Comparison of ENCODE assay signal across 8 cellular contexts in the genomic region with DNA sequence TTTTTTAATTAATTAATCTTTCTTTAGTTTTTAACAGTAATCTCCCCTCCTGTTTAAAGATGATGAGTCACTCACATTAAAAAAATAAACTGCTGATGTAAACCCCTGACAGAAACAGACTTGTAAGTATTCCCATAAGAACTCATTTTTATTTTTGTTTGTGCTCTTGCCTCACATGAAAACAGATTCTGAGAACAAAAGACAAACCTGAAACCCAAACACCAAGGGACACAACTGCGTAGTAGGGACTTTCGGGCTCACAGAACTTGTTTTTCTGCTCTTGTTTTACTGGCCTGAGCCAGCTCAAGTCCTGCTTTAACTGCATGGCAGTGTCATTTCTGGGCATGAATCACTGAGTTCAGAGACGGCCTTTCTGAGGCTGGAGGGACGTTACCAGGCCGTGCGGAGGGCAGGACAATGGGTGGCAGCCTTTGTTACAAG.
DNase-seq lines count a peak whose midpoint lies in the region; ATAC-seq and TF ChIP-seq lines count a peak whose summit lies in the region.

No MANE protein-coding gene starts in this region.

- H3K4me3 ChIP-seq in osteoblast (ENCODE audit: insufficient read depth, low read length) = peak overlapping the region; percentile 41

- TF ChIP-seq CTCF in osteoblast (IDR thresholded peaks at IDR 0.05; ENCODE audit: extremely low read depth, low read depth, low read length) = no peak

- H3K27ac Mint-ChIP-seq in activated naive CD4-positive, alpha-beta T cell treated with anti-CD3 and anti-CD28 coated beads, Interleukin-2, amount 50 U/mL, for 24 hours = peak overlapping the region; percentile 94

- no peaks in the 10 kb centered on the region for H3K9me3 ChIP-seq in osteoblast (ENCODE audit: low read depth, low read length)

- peak overlapping the region; percentile 75 for H3K4me2 ChIP-seq in osteoblast (ENCODE audit: insufficient read depth, low read length)

- peaks cover 42% of the 10 kb centered on the region for H3K4me1 ChIP-seq in osteoblast (ENCODE audit: insufficient read depth, low read length)

- peak; percentile 68 for DNase-seq in activated effector memory CD4-positive, alpha-beta T cell treated with anti-CD3 and anti-CD28 coated beads, Interleukin-2, amount 50 U/mL, for 16 hours
- no peak for DNase-seq in activated effector memory CD4-positive, alpha-beta T cell treated with Interleukin-2 at 50 U/mL for 16 hours
- DNase-seq in globus pallidus (ENCODE audit: low spot score) (peak; percentile 77), osteoblast (ENCODE audit: insufficient read length, low spot score, missing footprints) (peak; percentile 57)
- no peak for DNase-seq in stimulated activated naive CD4-positive, alpha-beta T cell treated with Interleukin-2 at 50 U/mL for 16 hours (lab: John Stamatoyannopoulos, UW)

- peak overlapping the region; percentile 36 for H3K4me3 Mint-ChIP-seq in activated naive CD4-positive, alpha-beta T cell treated with anti-CD3 and anti-CD28 coated beads, Interleukin-2, amount 50 U/mL, for 24 hours

- peak overlapping the region; percentile 39 for H2AFZ ChIP-seq in osteoblast (ENCODE audit: low read length)

- H3K79me2 ChIP-seq in osteoblast (ENCODE audit: insufficient read depth, low read length) = peaks cover 69% of the 10 kb centered on the region

- peak; percentile 64 for ATAC-seq in HG03571 (IDR thresholded peaks at IDR 0.05; ENCODE audit: unreplicated experiment)
- ATAC-seq in HG03039 (IDR thresholded peaks at IDR 0.05; ENCODE audit: unreplicated experiment) = no peak

- peak overlapping the region; percentile 96 for H3K27ac ChIP-seq in osteoblast (ENCODE audit: low read depth, low read length)

- peaks cover 84% of the 10 kb centered on the region for H3K4me1 Mint-ChIP-seq in activated naive CD4-positive, alpha-beta T cell treated with anti-CD3 and anti-CD28 coated beads, Interleukin-2, amount 50 U/mL, for 24 hours

- H3K9me3 Mint-ChIP-seq in activated naive CD4-positive, alpha-beta T cell treated with anti-CD3 and anti-CD28 coated beads, Interleukin-2, amount 50 U/mL, for 24 hours = no peaks in the 10 kb centered on the region

- H4K20me1 ChIP-seq in osteoblast (ENCODE audit: insufficient read depth, low read length) = no peaks in the 10 kb centered on the region

- no peaks in the 10 kb centered on the region for H3K27me3 ChIP-seq in osteoblast (ENCODE audit: insufficient read depth, low read length)

- peaks cover 48% of the 10 kb centered on the region for H3K36me3 Mint-ChIP-seq in activated naive CD4-positive, alpha-beta T cell treated with anti-CD3 and anti-CD28 coated beads, Interleukin-2, amount 50 U/mL, for 24 hours

- H3K27me3 Mint-ChIP-seq in activated naive CD4-positive, alpha-beta T cell treated with anti-CD3 and anti-CD28 coated beads, Interleukin-2, amount 50 U/mL, for 24 hours = no peaks in the 10 kb centered on the region

- H3K36me3 ChIP-seq in osteoblast (ENCODE audit: insufficient read depth, low read length) = peaks cover 71% of the 10 kb centered on the region

Comparison
In these comparisons a context has a peak if more than half of its experiments do, and no peak if none do; other contexts are left out.
1. DNase-seq: peak in activated effector memory CD4-positive, alpha-beta T cell treated with anti-CD3 and anti-CD28 coated beads, Interleukin-2, amount 50 U/mL, for 16 hours (single experiment), globus pallidus (single experiment) and osteoblast (single experiment); none in activated effector memory CD4-positive, alpha-beta T cell treated with Interleukin-2 at 50 U/mL for 16 hours (single experiment) and stimulated activated naive CD4-positive, alpha-beta T cell treated with Interleukin-2 at 50 U/mL for 16 hours (single experiment).